In the genomic region with DNA sequence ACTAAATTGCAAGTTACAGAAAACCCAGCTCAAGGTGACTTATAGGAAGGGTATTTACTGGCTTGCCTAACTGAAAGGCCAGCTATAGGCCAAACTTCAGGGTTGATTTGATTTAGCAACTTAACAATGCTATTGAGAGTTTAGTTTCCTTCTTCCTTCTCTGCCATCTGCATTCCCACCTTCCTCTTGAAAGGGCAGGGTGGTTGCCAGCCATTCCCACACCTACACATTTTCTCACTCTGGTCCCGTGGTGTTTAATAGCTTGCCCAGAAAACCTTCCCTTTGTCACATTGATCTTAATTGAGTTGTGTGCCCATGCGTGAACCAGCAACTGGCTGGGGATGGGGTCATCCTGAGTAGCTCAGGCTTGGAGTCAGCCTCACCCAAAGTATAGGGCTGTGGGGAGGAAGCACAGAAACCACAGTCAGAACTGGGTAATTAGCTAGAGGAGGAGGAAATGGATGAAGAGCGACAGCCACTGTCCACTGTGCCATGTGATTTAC, we compare ENCODE assay signal across 12 cellular contexts.
DNase-seq lines count a peak whose midpoint lies in the region; ATAC-seq, FAIRE-seq and TF ChIP-seq lines count a peak whose summit lies in the region.
"Had no signal": no experiment of that assay in that cellular context is flagged by ENCODE, and none has a peak within 500 bp of the region (broad histone marks: within the 10 kb centered on the region; RNA-seq: fewer than 3 reads in every experiment).

No MANE protein-coding gene starts in this region.

- no peak overlapping the region for H3K4me3 Mint-ChIP-seq in dendritic cell treated with granulocyte-macrophage colony-stimulating factor and Interleukin-4, amounts not matched to agents 40 ng/mL and 50 ng/mL, for 4 days
- H3K4me3 Mint-ChIP-seq: brain; CD4-positive, CD25-positive, alpha-beta regulatory T cell; naive B cell had no signal

- H3K27me3 Mint-ChIP-seq in dendritic cell treated with granulocyte-macrophage colony-stimulating factor and Interleukin-4, amounts not matched to agents 40 ng/mL and 50 ng/mL, for 4 days: no peaks in the 10 kb centered on the region
- H3K27me3 Mint-ChIP-seq: naive B cell had no signal

- H3K36me3 Mint-ChIP-seq in dendritic cell treated with granulocyte-macrophage colony-stimulating factor and Interleukin-4, amounts not matched to agents 40 ng/mL and 50 ng/mL, for 4 days (ENCODE audit: low read depth): peaks cover 21% of the 10 kb centered on the region
- H3K36me3 Mint-ChIP-seq: CD4-positive, CD25-positive, alpha-beta regulatory T cell had no signal

- peak overlapping the region; percentile 59 for H3K27ac Mint-ChIP-seq in dendritic cell treated with granulocyte-macrophage colony-stimulating factor and Interleukin-4, amounts not matched to agents 40 ng/mL and 50 ng/mL, for 4 days
- H3K27ac Mint-ChIP-seq: CD4-positive, CD25-positive, alpha-beta regulatory T cell had no signal

- TF ChIP-seq POLR2A in GM12891 (IDR thresholded peaks at IDR 0.05; ENCODE audit: low read depth, low read length): no peak

- no peak for ATAC-seq in GM18909 (IDR thresholded peaks at IDR 0.05; ENCODE audit: poor library complexity, unreplicated experiment)
- ATAC-seq in HG02623 (IDR thresholded peaks at IDR 0.05; ENCODE audit: unreplicated experiment): no peak

- DNase-seq in GM12891 (ENCODE audit: insufficient read length, low spot score) (no peak), MV-4-11 (lab: John Stamatoyannopoulos, UW) (peak; percentile 70), renal cortical epithelial cell (ENCODE audit: low read depth) (peak; percentile 96), anterior cingulate cortex (lab: John Stamatoyannopoulos, UW) (no peak)
- no peak for DNase-seq in activated T-cell treated with anti-CD3 and anti-CD28 coated beads, Interleukin-2, amount 50 U/mL, for 48 hours
- DNase-seq: CD4-positive, CD25-positive, alpha-beta regulatory T cell; naive B cell had no signal

- intact Hi-C loops in dendritic cell treated with granulocyte-macrophage colony-stimulating factor and Interleukin-4, amounts not matched to agents 40 ng/mL and 50 ng/mL, for 4 days (cut with micrococcal nuclease): no loop called here

- FAIRE-seq in GM12891 (lab: Jason Lieb, UNC): peak; percentile 93
- FAIRE-seq: endothelial cell of umbilical vein had no signal

- H3K9me3 Mint-ChIP-seq in dendritic cell treated with granulocyte-macrophage colony-stimulating factor and Interleukin-4, amounts not matched to agents 40 ng/mL and 50 ng/mL, for 4 days: peaks cover 3% of the 10 kb centered on the region

- peaks cover 32% of the 10 kb centered on the region for H3K4me1 Mint-ChIP-seq in dendritic cell treated with granulocyte-macrophage colony-stimulating factor and Interleukin-4, amounts not matched to agents 40 ng/mL and 50 ng/mL, for 4 days (ENCODE audit: low read depth)

TF ChIP-seq in GM12891, 5 proteins besides CTCF, POLR2A, EP300 and RAD21:
- no peak for TF ChIP-seq PAX5 (IDR thresholded peaks at IDR 0.05; ENCODE audit: insufficient read depth, low read length, severe bottlenecking)
- 0 out of 2 replicates have a peak, but pooled peaks have one; percentile 15 for TF ChIP-seq SPI1 (IDR thresholded peaks at IDR 0.05; ENCODE audit: low read depth, low read length)
- TF ChIP-seq POLR2AphosphoS5 (IDR thresholded peaks at IDR 0.05; ENCODE audit: low read depth, low read length): no peak
- TF ChIP-seq TAF1 (IDR thresholded peaks at IDR 0.05; ENCODE audit: low read depth, low read length): no peak
- no peak for TF ChIP-seq POU2F2 (IDR thresholded peaks at IDR 0.05; ENCODE audit: low read depth, low read length)

Comparison
In these comparisons a context has a peak if more than half of its experiments do, and no peak if none do; other contexts are left out.
1. DNase-seq: peak in MV-4-11 (single experiment) and renal cortical epithelial cell (single experiment); none in GM12891 (single experiment), anterior cingulate cortex (0 of 58) and activated T-cell treated with anti-CD3 and anti-CD28 coated beads, Interleukin-2, amount 50 U/mL, for 48 hours (0 of 2).